Comparison of ENCODE assay signal across 22 cellular contexts in genomic region chr10:49094707-49095106, GRCh38. TPM values are rescaled to one million over a fixed set of nuclear protein-coding genes. Genes with fewer than 3 reads are reported as not detected.
DNase-seq lines count a peak whose midpoint lies in the region; TF ChIP-seq lines count a peak whose summit lies in the region.
"Had no signal": no experiment of that assay in that cellular context is flagged by ENCODE, and none has a peak within 500 bp of the region (broad histone marks: within the 10 kb centered on the region; RNA-seq: fewer than 3 reads in every experiment).

No MANE protein-coding gene starts in this region.

- no peak overlapping the region for H3K4me2 ChIP-seq in Karpas-422 (ENCODE audit: low read depth, low read length, poor library complexity, severe bottlenecking)
- H3K4me2 ChIP-seq: BLaER1 had no signal

- intact Hi-C loops in left ventricle myocardium inferior (cut with micrococcal nuclease) (no loop called here), tibial artery (cut with DNase I; ENCODE audit: low total_unique reads) (loop anchor here (5.0 kb wide), 1 partner anchor 1233 kb away; no protein-coding TSS in a partner anchor), colonic mucosa (cut with DNase I) (no loop called here)
- intact Hi-C loops in activated T-helper 2 cell treated with anti-CD3 and anti-CD28 coated beads, Interferon-gamma antibody, Interleukin-2, Interleukin-4, amounts not matched to agents 10 μg/mL and 5 μg/mL and 100 μg/mL, durations not matched to agents 14 hours and 24 hours and 36 hours (cut with micrococcal nuclease): no loop called here

- no peak overlapping the region for H2AFZ ChIP-seq in Karpas-422 (ENCODE audit: low read length)

- H3K27ac Mint-ChIP-seq in nephron: peak overlapping the region; percentile 48 to 78 (median 58)
- H3K27ac Mint-ChIP-seq in activated T-helper 2 cell treated with anti-CD3 and anti-CD28 coated beads, Interferon-gamma antibody, Interleukin-2, Interleukin-4, amounts not matched to agents 10 μg/mL and 5 μg/mL and 100 μg/mL, durations not matched to agents 14 hours and 24 hours and 36 hours: no peak overlapping the region
- H3K27ac Mint-ChIP-seq: CD4-positive, alpha-beta memory T cell had no signal

- H3K4me1 Mint-ChIP-seq in nephron: peaks cover 88% of the 10 kb centered on the region
- peaks cover under 1% of the 10 kb centered on the region for H3K4me1 Mint-ChIP-seq in activated T-helper 2 cell treated with anti-CD3 and anti-CD28 coated beads, Interferon-gamma antibody, Interleukin-2, Interleukin-4, amounts not matched to agents 10 μg/mL and 5 μg/mL and 100 μg/mL, durations not matched to agents 14 hours and 24 hours and 36 hours (ENCODE audit: low read depth)
- H3K4me1 Mint-ChIP-seq: CD4-positive, alpha-beta memory T cell had no signal

- H3K27ac ChIP-seq in left ventricle myocardium inferior (replicated peaks) (peak overlapping the region; percentile 66), tibial artery (peak overlapping the region; percentile 17 to 51), Karpas-422 (ENCODE audit: low read length) (no peak overlapping the region), colonic mucosa (no peak overlapping the region)
- H3K27ac ChIP-seq: BLaER1 had no signal

- TF ChIP-seq CTCF in left ventricle myocardium inferior (IDR thresholded peaks at IDR 0.05; ENCODE audit: borderline replicate concordance) (no peak), nephron (IDR thresholded peaks at IDR 0.05; ENCODE audit: unreplicated experiment in 3 of 3) (no peak), tibial artery (IDR thresholded peaks at IDR 0.05) (no peak), colonic mucosa (IDR thresholded peaks at IDR 0.05) (no peak)

- H3K4me1 ChIP-seq in left ventricle myocardium inferior: peaks cover 76% of the 10 kb centered on the region
- peaks cover 0 to 43% (median 19%) of the 10 kb centered on the region in 4 donors for H3K4me1 ChIP-seq in tibial artery
- no peaks in the 10 kb centered on the region for H3K4me1 ChIP-seq in Karpas-422 (ENCODE audit: low read length)
- no peaks in the 10 kb centered on the region for H3K4me1 ChIP-seq in colonic mucosa
- H3K4me1 ChIP-seq: BLaER1 had no signal

- no peaks in the 10 kb centered on the region for H3K36me3 ChIP-seq in left ventricle myocardium inferior
- no peaks in the 10 kb centered on the region for H3K36me3 ChIP-seq in tibial artery
- H3K36me3 ChIP-seq in Karpas-422 (ENCODE audit: insufficient read depth, low read length): no peaks in the 10 kb centered on the region
- no peaks in the 10 kb centered on the region for H3K36me3 ChIP-seq in colonic mucosa
- H3K36me3 ChIP-seq: BLaER1 had no signal

- DNase-seq in ecto neural progenitor cell (ENCODE audit: low spot score) (peak; percentile 25), left ventricle myocardium inferior (no peak), tibial artery (no peak), HPDE6-E6E7 (ENCODE audit: extremely low spot score) (no peak), Karpas-422 (no peak), colonic mucosa (no peak)
- DNase-seq in activated T-helper 2 cell treated with anti-CD3 and anti-CD28 coated beads, Interferon-gamma antibody, Interleukin-2, Interleukin-4, amounts not matched to agents 10 μg/mL and 5 μg/mL and 100 μg/mL, durations not matched to agents 14 hours and 24 hours and 36 hours (ENCODE audit: low spot score): no peak
- DNase-seq: Calu3; CD4-positive, alpha-beta memory T cell; GF-D8; KG1; MV-4-11; NCI-H1417 treated with DMSO at 0.1 percent for 48 hours; NCI-H1930; NCI-H526; PC-3; RPMI8226 had no signal

- H3K9me3 ChIP-seq in left ventricle myocardium inferior (replicated peaks) (no peaks in the 10 kb centered on the region), tibial artery (no peaks in the 10 kb centered on the region), Karpas-422 (ENCODE audit: low read length) (no peaks in the 10 kb centered on the region), colonic mucosa (no peaks in the 10 kb centered on the region)
- H3K9me3 ChIP-seq: BLaER1 had no signal

- no peaks in the 10 kb centered on the region for H3K9me3 Mint-ChIP-seq in nephron
- H3K9me3 Mint-ChIP-seq in activated T-helper 2 cell treated with anti-CD3 and anti-CD28 coated beads, Interferon-gamma antibody, Interleukin-2, Interleukin-4, amounts not matched to agents 10 μg/mL and 5 μg/mL and 100 μg/mL, durations not matched to agents 14 hours and 24 hours and 36 hours: no peaks in the 10 kb centered on the region

- H3K4me3 ChIP-seq in left ventricle myocardium inferior (no peak overlapping the region), tibial artery (no peak overlapping the region), Karpas-422 (ENCODE audit: low read length) (no peak overlapping the region), colonic mucosa (no peak overlapping the region)
- H3K4me3 ChIP-seq: BLaER1 had no signal

- peak overlapping the region in 1 of 3 experiments; percentile 17 for H3K4me3 Mint-ChIP-seq in nephron
- no peak overlapping the region for H3K4me3 Mint-ChIP-seq in activated T-helper 2 cell treated with anti-CD3 and anti-CD28 coated beads, Interferon-gamma antibody, Interleukin-2, Interleukin-4, amounts not matched to agents 10 μg/mL and 5 μg/mL and 100 μg/mL, durations not matched to agents 14 hours and 24 hours and 36 hours (ENCODE audit: low read depth)
- H3K4me3 Mint-ChIP-seq: CD4-positive, alpha-beta memory T cell had no signal

- no peak overlapping the region for H3K9ac ChIP-seq in Karpas-422 (ENCODE audit: low read length)
- no peak overlapping the region for H3K9ac ChIP-seq in colonic mucosa (ENCODE audit: low read depth in 2 of 2, low read length in 2 of 2)
- H3K9ac ChIP-seq: BLaER1 had no signal

- no peaks in the 10 kb centered on the region for H3K79me2 ChIP-seq in Karpas-422 (ENCODE audit: low read length)

- H3K36me3 Mint-ChIP-seq in nephron (ENCODE audit: low read depth): peaks cover 9% of the 10 kb centered on the region
- H3K36me3 Mint-ChIP-seq in activated T-helper 2 cell treated with anti-CD3 and anti-CD28 coated beads, Interferon-gamma antibody, Interleukin-2, Interleukin-4, amounts not matched to agents 10 μg/mL and 5 μg/mL and 100 μg/mL, durations not matched to agents 14 hours and 24 hours and 36 hours (ENCODE audit: low read depth): no peaks in the 10 kb centered on the region
- H3K36me3 Mint-ChIP-seq: CD4-positive, alpha-beta memory T cell had no signal

- H3K27me3 ChIP-seq in left ventricle myocardium inferior (ENCODE audit: low read depth): no peaks in the 10 kb centered on the region
- no peaks in the 10 kb centered on the region for H3K27me3 ChIP-seq in tibial artery
- H3K27me3 ChIP-seq in Karpas-422 (ENCODE audit: low read length): no peaks in the 10 kb centered on the region
- H3K27me3 ChIP-seq in colonic mucosa: no peaks in the 10 kb centered on the region
- H3K27me3 ChIP-seq: BLaER1 had no signal

- peaks cover 9% of the 10 kb centered on the region for H3K27me3 Mint-ChIP-seq in nephron (ENCODE audit: low read depth)
- H3K27me3 Mint-ChIP-seq in activated T-helper 2 cell treated with anti-CD3 and anti-CD28 coated beads, Interferon-gamma antibody, Interleukin-2, Interleukin-4, amounts not matched to agents 10 μg/mL and 5 μg/mL and 100 μg/mL, durations not matched to agents 14 hours and 24 hours and 36 hours (ENCODE audit: low read depth): peaks cover 15% of the 10 kb centered on the region

- H4K20me1 ChIP-seq in Karpas-422 (ENCODE audit: insufficient read depth, low read depth, low read length): no peaks in the 10 kb centered on the region
- H4K20me1 ChIP-seq: BLaER1 had no signal

- H3K9me2 ChIP-seq in Karpas-422 (replicated peaks; ENCODE audit: insufficient read depth, low read length): no peaks in the 10 kb centered on the region

RNA-seq across cellular contexts. Expression of gene VSTM4, which starts 20.6 kb away (rescaled TPM):
- total RNA-seq in left ventricle myocardium inferior (21.1 TPM), colonic mucosa (1 to 10 TPM; 1.2 to 3.1 TPM)
- not detected in 2 replicates for total RNA-seq in Karpas-422 (2014; rRNA removed; shearing (Covaris generic); ENCODE audit: low replicate concordance)
- total RNA-seq in activated T-helper 2 cell treated with anti-CD3 and anti-CD28 coated beads, Interferon-gamma antibody, Interleukin-2, Interleukin-4, amounts not matched to agents 10 μg/mL and 5 μg/mL and 100 μg/mL, durations not matched to agents 14 hours and 24 hours and 36 hours: 0.53 and 0.57 TPM in 2 replicates
- total RNA-seq: Calu3; CD4-positive, alpha-beta memory T cell; HT-29; PC-3 had no signal

RNA-seq across cellular contexts. Expression of gene FAM170B, which starts 39.1 kb away (rescaled TPM):
- total RNA-seq in left ventricle myocardium inferior: not detected
- total RNA-seq in Karpas-422 (2014; rRNA removed; shearing (Covaris generic); ENCODE audit: low replicate concordance): not detected in 2 replicates
- total RNA-seq in colonic mucosa: not detected
- not detected in 2 replicates for total RNA-seq in activated T-helper 2 cell treated with anti-CD3 and anti-CD28 coated beads, Interferon-gamma antibody, Interleukin-2, Interleukin-4, amounts not matched to agents 10 μg/mL and 5 μg/mL and 100 μg/mL, durations not matched to agents 14 hours and 24 hours and 36 hours
- total RNA-seq: A673; Calu3; CD4-positive, alpha-beta memory T cell; H4; HT-29; PC-3 had no signal

Comparison
In these comparisons a context has a peak if more than half of its experiments do, and no peak if none do; other contexts are left out.
1. H3K27ac ChIP-seq: peak in left ventricle myocardium inferior (single experiment) and tibial artery (2 of 2); none in Karpas-422 (single experiment) and colonic mucosa (single experiment).